In genomic region chr17:67164298-67164697, GRCh38 we compare ENCODE assay signal across 1 cellular context.
TF ChIP-seq lines count a peak whose summit lies in the region.

No MANE protein-coding gene starts in this region.

TF ChIP-seq in IMR-90, 13 proteins besides CTCF, POLR2A, EP300 and RAD21:
- TF ChIP-seq CEBPB (IDR thresholded peaks at IDR 0.05; ENCODE audit: low read depth, low read length) = peak; percentile 71
- no peak for TF ChIP-seq RFX5 (IDR thresholded peaks at IDR 0.05; ENCODE audit: low read depth, low read length)
- no peak for TF ChIP-seq CHD1 (IDR thresholded peaks at IDR 0.05; ENCODE audit: low read depth, low read length)
- TF ChIP-seq MAFK (IDR thresholded peaks at IDR 0.05; ENCODE audit: low read depth, low read length) = no peak
